ENCODE assay signal across 9 cellular contexts in genomic region chr19:38231918-38232317, GRCh38. TPM values are rescaled to one million over a fixed set of nuclear protein-coding genes. Genes with fewer than 3 reads are reported as not detected.
"Had no signal": no experiment of that assay in that cellular context is flagged by ENCODE, and none has a peak within 500 bp of the region (broad histone marks: within the 10 kb centered on the region; RNA-seq: fewer than 3 reads in every experiment).

No MANE protein-coding gene starts in this region.

- H3K4me3 ChIP-seq: GM23338, HAP-1, K562 had no signal

- FAIRE-seq: H1, H54, HTR-8/SVneo, K562 had no signal

- H3K36me3 ChIP-seq: HAP-1 had no signal

- H3K9me3 ChIP-seq: HAP-1 had no signal

- DNase-seq: IMR-90 had no signal

- H3K27ac Mint-ChIP-seq: GM23338 had no signal

- ATAC-seq: GM23338, HCT116, K562 had no signal

- H3K9me3 Mint-ChIP-seq: GM23338 had no signal

- H3K4me3 Mint-ChIP-seq: GM23338 had no signal

RNA-seq across cellular contexts. Expression of gene PPP1R14A, which starts 24.3 kb away (rescaled TPM):
- total RNA-seq: HT-29, IMR-90 had no signal
